In genomic region chr1:28518000-28518744, GRCh38 we compare ENCODE assay signal across 1 cellular context.
TF ChIP-seq lines count a peak whose summit lies in the region.

No MANE protein-coding gene starts in this region.

TF ChIP-seq in HepG2, 621 proteins besides CTCF, POLR2A, EP300 and RAD21 (continued from another document and continues in another):
- TF ChIP-seq ZNF414 (CRISPR knock-in tag; IDR thresholded peaks at IDR 0.05) (0 out of 2 replicates have a peak, but pooled peaks have one; percentile 23), MATR3 (CRISPR knock-in tag; IDR thresholded peaks at IDR 0.05) (no peak), ZFP90 (CRISPR knock-in tag; IDR thresholded peaks at IDR 0.05; ENCODE audit: borderline replicate concordance) (no peak), DMAP1 (CRISPR knock-in tag; IDR thresholded peaks at IDR 0.05) (peak; percentile 24; the same call in 1 of the 2 replicates), SMYD3 (CRISPR knock-in tag; IDR thresholded peaks at IDR 0.05) (no peak), POLR2G (IDR thresholded peaks at IDR 0.05; ENCODE audit: low read depth, low read length) (peak; percentile 92), HDAC6 (IDR thresholded peaks at IDR 0.05; ENCODE audit: low read depth, low read length) (no peak), ZNF792 (CRISPR knock-in tag; IDR thresholded peaks at IDR 0.05) (peak; percentile 75; the same call in 1 of the 2 replicates), ZNF329 (CRISPR knock-in tag; IDR thresholded peaks at IDR 0.05; ENCODE audit: low read depth) (no peak), JDP2 (CRISPR knock-in tag; IDR thresholded peaks at IDR 0.05; ENCODE audit: borderline replicate concordance) (no peak; the same call in 1 of the 2 replicates), ZNF574 (CRISPR knock-in tag; IDR thresholded peaks at IDR 0.05) (peak; percentile 51; the same call in 1 of the 2 replicates), MTERF4 (CRISPR knock-in tag; IDR thresholded peaks at IDR 0.05) (0 out of 2 replicates have a peak, but pooled peaks have one; percentile 22), AKAP8 (CRISPR knock-in tag; IDR thresholded peaks at IDR 0.05) (peak; percentile 60; the same call in 1 of the 2 replicates), SMAD3 (CRISPR knock-in tag; IDR thresholded peaks at IDR 0.05) (peak; percentile 66; the same call in 1 of the 2 replicates), ZC3H13 (CRISPR knock-in tag; IDR thresholded peaks at IDR 0.05) (no peak), ELF3 (CRISPR knock-in tag; IDR thresholded peaks at IDR 0.05) (peak; percentile 80), ESRRA (CRISPR knock-in tag; IDR thresholded peaks at IDR 0.05; ENCODE audit: low read depth) (peak; percentile 35; the same call in 1 of the 2 replicates), THAP11 (CRISPR knock-in tag; IDR thresholded peaks at IDR 0.05) (peak; percentile 55), CSRNP1 (CRISPR knock-in tag; IDR thresholded peaks at IDR 0.05) (peak; percentile 31; the same call in 1 of the 2 replicates), U2AF1 (optimal IDR thresholded peaks at IDR 0.05; ENCODE audit: low read depth, low read length) (peak; percentile 40), ZNF724P (CRISPR knock-in tag; IDR thresholded peaks at IDR 0.05; ENCODE audit: borderline replicate concordance) (no peak), PITX1 (CRISPR knock-in tag; IDR thresholded peaks at IDR 0.05) (no peak), NFYB (CRISPR knock-in tag; IDR thresholded peaks at IDR 0.05) (no peak), RARA (CRISPR knock-in tag; IDR thresholded peaks at IDR 0.05) (0 out of 2 replicates have a peak, but pooled peaks have one; percentile 28), BRCA1 (CRISPR knock-in tag; IDR thresholded peaks at IDR 0.05) (no peak), ZNF451 (CRISPR knock-in tag; IDR thresholded peaks at IDR 0.05) (no peak), ZBTB1 (CRISPR knock-in tag; IDR thresholded peaks at IDR 0.05; ENCODE audit: borderline replicate concordance) (no peak; the same call in 1 of the 2 replicates), FOSL1 (CRISPR knock-in tag; IDR thresholded peaks at IDR 0.05; ENCODE audit: borderline replicate concordance) (no peak), PAXIP1 (CRISPR knock-in tag; conservative IDR thresholded peaks at IDR 0.05) (no peak), ZBTB3 (CRISPR knock-in tag; IDR thresholded peaks at IDR 0.05; ENCODE audit: borderline replicate concordance, low read depth) (peak; percentile 46; the same call in 1 of the 2 replicates), ZNF547 (CRISPR knock-in tag; IDR thresholded peaks at IDR 0.05) (0 out of 2 replicates have a peak, but pooled peaks have one; percentile 67), CREM (IDR thresholded peaks at IDR 0.05) (no peak), CREM (CRISPR knock-in tag; IDR thresholded peaks at IDR 0.05) (no peak), ZNF878 (CRISPR knock-in tag; IDR thresholded peaks at IDR 0.05) (peak; percentile 70; the same call in 1 of the 2 replicates), ZNF660 (CRISPR knock-in tag; IDR thresholded peaks at IDR 0.05; ENCODE audit: borderline replicate concordance, low read depth) (no peak), ATAD3A (CRISPR knock-in tag; IDR thresholded peaks at IDR 0.05) (no peak), ZNF704 (CRISPR knock-in tag; IDR thresholded peaks at IDR 0.05; ENCODE audit: borderline replicate concordance) (no peak), ZNF619 (CRISPR knock-in tag; IDR thresholded peaks at IDR 0.05) (no peak), SALL1 (CRISPR knock-in tag; IDR thresholded peaks at IDR 0.05) (peak; percentile 68), JUNB (CRISPR knock-in tag; IDR thresholded peaks at IDR 0.05; ENCODE audit: borderline replicate concordance) (no peak), YEATS2 (CRISPR knock-in tag; IDR thresholded peaks at IDR 0.05; ENCODE audit: borderline replicate concordance) (0 out of 2 replicates have a peak, but pooled peaks have one; percentile 45), GPN1 (CRISPR knock-in tag; IDR thresholded peaks at IDR 0.05; ENCODE audit: borderline replicate concordance) (no peak), SP2 (CRISPR knock-in tag; IDR thresholded peaks at IDR 0.05) (no peak; the same call in 1 of the 2 replicates), SRSF1 (optimal IDR thresholded peaks at IDR 0.05; ENCODE audit: low read depth, low read length) (no peak), ZBTB2 (CRISPR knock-in tag; IDR thresholded peaks at IDR 0.05; ENCODE audit: low read depth) (no peak), ZNF7 (CRISPR knock-in tag; IDR thresholded peaks at IDR 0.05) (no peak), ZNF205 (CRISPR knock-in tag; IDR thresholded peaks at IDR 0.05) (no peak; the same call in 1 of the 2 replicates), PRMT3 (CRISPR knock-in tag; IDR thresholded peaks at IDR 0.05; ENCODE audit: borderline replicate concordance, low read depth) (peak; percentile 52), ZSCAN5A (CRISPR knock-in tag; IDR thresholded peaks at IDR 0.05; ENCODE audit: borderline replicate concordance) (no peak), ZNF383 (CRISPR knock-in tag; IDR thresholded peaks at IDR 0.05; ENCODE audit: borderline replicate concordance) (no peak), HMG20B (CRISPR knock-in tag; conservative IDR thresholded peaks at IDR 0.05) (no peak), ZNF24 (IDR thresholded peaks at IDR 0.05) (no peak), MTA3 (CRISPR knock-in tag; IDR thresholded peaks at IDR 0.05) (no peak), ZNF550 (CRISPR knock-in tag; IDR thresholded peaks at IDR 0.05; ENCODE audit: borderline replicate concordance) (no peak), ARID2 (CRISPR knock-in tag; IDR thresholded peaks at IDR 0.05; ENCODE audit: borderline replicate concordance) (no peak), SP140L (CRISPR knock-in tag; IDR thresholded peaks at IDR 0.05; ENCODE audit: borderline replicate concordance) (peak; percentile 52; the same call in 1 of the 2 replicates), ZNF629 (CRISPR knock-in tag; conservative IDR thresholded peaks at IDR 0.05) (no peak; the same call in 1 of the 2 replicates), GLI4 (CRISPR knock-in tag; IDR thresholded peaks at IDR 0.05; ENCODE audit: borderline replicate concordance) (no peak), PHF5A (CRISPR knock-in tag; IDR thresholded peaks at IDR 0.05; ENCODE audit: low read depth, unreplicated experiment) (no peak), HHEX (CRISPR knock-in tag; IDR thresholded peaks at IDR 0.05) (no peak), PTBP1 (IDR thresholded peaks at IDR 0.05; ENCODE audit: low read depth, low read length, poor library complexity, severe bottlenecking) (no peak), SNAPC2 (CRISPR knock-in tag; IDR thresholded peaks at IDR 0.05) (no peak), NCOA1 (CRISPR knock-in tag; IDR thresholded peaks at IDR 0.05) (0 out of 2 replicates have a peak, but pooled peaks have one; percentile 65), ZNF430 (CRISPR knock-in tag; IDR thresholded peaks at IDR 0.05) (no peak), KDM6A (CRISPR knock-in tag; IDR thresholded peaks at IDR 0.05; ENCODE audit: low read depth) (no peak)
